In genomic region chr6:40954446-40955180, GRCh38 we compare ENCODE assay signal across 27 cellular contexts.
"Had no signal": no experiment of that assay in that cellular context is flagged by ENCODE, and none has a peak within 500 bp of the region (broad histone marks: within the 10 kb centered on the region; RNA-seq: fewer than 3 reads in every experiment).

No MANE protein-coding gene starts in this region.

- H3K9me3 Mint-ChIP-seq: dendritic cell treated with granulocyte-macrophage colony-stimulating factor and Interleukin-4, amounts not matched to agents 40 ng/mL and 50 ng/mL, for 4 days; endodermal cell; memory B cell; natural killer cell treated with Interleukin-12 subunit alpha and Interleukin-12 subunit beta and Interleukin-15 and Interleukin-18, amount 100 ng/mL, for 72 hours; neural crest cell; stimulated activated naive CD8-positive, alpha-beta T cell treated with anti-CD3 and anti-CD28 coated beads, Interleukin-15, amount 100 ng/mL, for 72 hours had no signal

- H3K27ac Mint-ChIP-seq: dendritic cell treated with granulocyte-macrophage colony-stimulating factor and Interleukin-4, amounts not matched to agents 40 ng/mL and 50 ng/mL, for 4 days; endodermal cell; memory B cell; natural killer cell treated with Interleukin-12 subunit alpha and Interleukin-12 subunit beta and Interleukin-15 and Interleukin-18, amount 100 ng/mL, for 72 hours; progenitor cell of endocrine pancreas; stimulated activated naive CD8-positive, alpha-beta T cell treated with anti-CD3 and anti-CD28 coated beads, Interleukin-15, amount 100 ng/mL, for 72 hours had no signal

- H3K27me3 ChIP-seq: gastrocnemius medialis, suprapubic skin, transverse colon, uterus had no signal

- H3K9me3 ChIP-seq: gastrocnemius medialis, suprapubic skin, transverse colon, upper lobe of right lung, uterus had no signal

- H3K36me3 Mint-ChIP-seq: memory B cell; naive B cell; natural killer cell treated with Interleukin-12 subunit alpha and Interleukin-12 subunit beta and Interleukin-15 and Interleukin-18, amount 100 ng/mL, for 72 hours had no signal

- ATAC-seq: esophagus mucosa, gastrocnemius medialis, left lobe of liver, sciatic nerve, upper lobe of right lung had no signal

- H3K9ac ChIP-seq: parathyroid adenoma had no signal

- H3K36me3 ChIP-seq: gastrocnemius medialis, suprapubic skin, transverse colon, upper lobe of right lung, uterus had no signal

- H2AFZ ChIP-seq: parathyroid adenoma had no signal

- FAIRE-seq: colon, kidney had no signal

- H3K4me1 Mint-ChIP-seq: memory B cell had no signal

- H3K4me1 ChIP-seq: parathyroid adenoma, suprapubic skin, transverse colon, upper lobe of right lung, uterus had no signal

- H3K4me3 ChIP-seq: gastrocnemius medialis, lung, suprapubic skin, transverse colon, upper lobe of right lung, uterus had no signal

- H3K79me2 ChIP-seq: parathyroid adenoma had no signal

- H3K27ac ChIP-seq: epithelial cell of prostate, gastrocnemius medialis, parathyroid adenoma, suprapubic skin, transverse colon, upper lobe of right lung, uterus had no signal

- H3K4me3 Mint-ChIP-seq: dendritic cell treated with granulocyte-macrophage colony-stimulating factor and Interleukin-4, amounts not matched to agents 40 ng/mL and 50 ng/mL, for 4 days; endodermal cell; memory B cell; naive B cell; natural killer cell treated with Interleukin-12 subunit alpha and Interleukin-12 subunit beta and Interleukin-15 and Interleukin-18, amount 100 ng/mL, for 72 hours; neural crest cell; stimulated activated naive CD8-positive, alpha-beta T cell treated with anti-CD3 and anti-CD28 coated beads, Interleukin-15, amount 100 ng/mL, for 72 hours had no signal

- DNase-seq: effector CD8-positive, alpha-beta T cell; endodermal cell; foreskin fibroblast; gastrocnemius medialis; head of caudate nucleus; kidney; midbrain; naive B cell; stimulated activated CD4-positive, alpha-beta T cell treated with anti-CD3 and anti-CD28 coated beads, Interleukin-4, amount 100 ng/mL, for 4 hours; stimulated activated naive CD4-positive, alpha-beta T cell; stimulated activated naive CD8-positive, alpha-beta T cell treated with anti-CD3 and anti-CD28 coated beads, Interleukin-15, amount 100 ng/mL, for 72 hours; transverse colon; upper lobe of right lung; uterus had no signal

- H3K27me3 Mint-ChIP-seq: progenitor cell of endocrine pancreas had no signal
